In genomic region chr20:32972181-32973076, GRCh38 we compare ENCODE assay signal across 9 cellular contexts. TPM values are rescaled to one million over a fixed set of nuclear protein-coding genes. Genes with fewer than 3 reads are reported as not detected.
DNase-seq lines count a peak whose midpoint lies in the region; ATAC-seq and TF ChIP-seq lines count a peak whose summit lies in the region.
"Had no signal": no experiment of that assay in that cellular context is flagged by ENCODE, and none has a peak within 500 bp of the region (broad histone marks: within the 10 kb centered on the region; RNA-seq: fewer than 3 reads in every experiment).

No MANE protein-coding gene starts in this region.

- no peaks in the 10 kb centered on the region for H4K20me1 ChIP-seq in osteoblast (ENCODE audit: insufficient read depth, low read length)

- H3K4me3 ChIP-seq in choroid plexus epithelial cell (ENCODE audit: low read depth, low read length) (no peak overlapping the region), osteoblast (ENCODE audit: insufficient read depth, low read length) (no peak overlapping the region)

- no peaks in the 10 kb centered on the region for H3K36me3 ChIP-seq in osteoblast (ENCODE audit: insufficient read depth, low read length)

- H3K4me1 ChIP-seq in osteoblast (ENCODE audit: insufficient read depth, low read length) = peaks cover 5% of the 10 kb centered on the region

- in situ Hi-C loops in G401 (cut with HindIII; ENCODE audit: low sequenced_read_pairs) = no loop called here

- no peaks in the 10 kb centered on the region for H3K9me3 ChIP-seq in osteoblast (ENCODE audit: low read depth, low read length)

- H3K79me2 ChIP-seq in osteoblast (ENCODE audit: insufficient read depth, low read length) = no peaks in the 10 kb centered on the region

- TF ChIP-seq CTCF in choroid plexus epithelial cell (conservative IDR thresholded peaks at IDR 0.05; ENCODE audit: low read depth, low read length) (no peak), osteoblast (IDR thresholded peaks at IDR 0.05; ENCODE audit: extremely low read depth, low read depth, low read length) (no peak)

- no peak overlapping the region for H3K4me2 ChIP-seq in osteoblast (ENCODE audit: insufficient read depth, low read length)

- DNase-seq in GM19240 (ENCODE audit: insufficient read length, low spot score) (peak; percentile 65), UCSD-AML1 (lab: John Stamatoyannopoulos, UW; ENCODE audit: unreplicated experiment) (peak; percentile 77), choroid plexus epithelial cell (ENCODE audit: low read depth) (peak; percentile 5), osteoblast (ENCODE audit: insufficient read length, low spot score, missing footprints) (no peak), NCI-H2029 treated with DMSO at 0.1 percent for 48 hours (lab: John Stamatoyannopoulos, UW) (no peak), G401 (ENCODE audit: low spot score) (no peak)
- DNase-seq in stimulated activated CD4-positive, alpha-beta T cell treated with anti-CD3 and anti-CD28 coated beads, Interleukin-15, amount 100 ng/mL, for 1 hour (ENCODE audit: low read depth in 1 of 2, low spot score in 1 of 2) = peak; percentile 52 to 63

- no peak overlapping the region for H2AFZ ChIP-seq in osteoblast (ENCODE audit: low read length)

- H3K27ac ChIP-seq in osteoblast (ENCODE audit: low read depth, low read length) = no peak overlapping the region

- peak; percentile 77 for ATAC-seq in HG03342 (IDR thresholded peaks at IDR 0.05; ENCODE audit: unreplicated experiment)

- no peaks in the 10 kb centered on the region for H3K27me3 ChIP-seq in osteoblast (ENCODE audit: insufficient read depth, low read length)

RNA-seq across cellular contexts. Expression of gene SUN5, which starts 31.8 kb away (rescaled TPM):
- total RNA-seq in osteoblast = not detected in 2 replicates
- not detected in 2 replicates for total RNA-seq in G401 (2014; rRNA removed; shearing (Covaris generic))
- total RNA-seq: renal cortical epithelial cell had no signal

RNA-seq across cellular contexts. Expression of gene BPIFB2, which starts 35.1 kb away (rescaled TPM):
- not detected in 2 replicates for total RNA-seq in osteoblast
- not detected in 2 replicates for total RNA-seq in G401 (2014; rRNA removed; shearing (Covaris generic))
- total RNA-seq: renal cortical epithelial cell had no signal

RNA-seq across cellular contexts. Expression of gene BPIFB6, which starts 59.0 kb away (rescaled TPM):
- total RNA-seq in osteoblast = not detected in 2 replicates
- not detected in 2 replicates for total RNA-seq in G401 (2014; rRNA removed; shearing (Covaris generic))
- total RNA-seq: renal cortical epithelial cell had no signal

Comparison
In these comparisons a context has a peak if more than half of its experiments do, and no peak if none do; other contexts are left out.
1. DNase-seq: peak in GM19240 (single experiment), UCSD-AML1 (single experiment), choroid plexus epithelial cell (single experiment) and stimulated activated CD4-positive, alpha-beta T cell treated with anti-CD3 and anti-CD28 coated beads, Interleukin-15, amount 100 ng/mL, for 1 hour (2 of 2); none in osteoblast (single experiment), NCI-H2029 treated with DMSO at 0.1 percent for 48 hours (single experiment) and G401 (single experiment).